8 cellular contexts compared by ENCODE assay signal in genomic region chr11:94544582-94544831, GRCh38. TPM values are rescaled to one million over a fixed set of nuclear protein-coding genes. Genes with fewer than 3 reads are reported as not detected.
A peak's percentile ranks its signal among the peaks of the same experiment; 100 is the strongest.
DNase-seq lines count a peak whose midpoint lies in the region; ATAC-seq and TF ChIP-seq lines count a peak whose summit lies in the region.

No MANE protein-coding gene starts in this region.

- no peaks in the 10 kb centered on the region for H3K27me3 ChIP-seq in NT2/D1 (ENCODE audit: insufficient read depth, insufficient read length)

- peak overlapping the region; percentile 74 for H3K9ac ChIP-seq in NT2/D1 (ENCODE audit: insufficient read length, low read depth)

- peak overlapping the region; percentile 70 for H3K4me3 Mint-ChIP-seq in progenitor cell of endocrine pancreas (ENCODE audit: low read depth)

- peak; percentile 6 for ATAC-seq in esophagus mucosa
- ATAC-seq in GM21360 (IDR thresholded peaks at IDR 0.05; ENCODE audit: unreplicated experiment) = no peak

- TF ChIP-seq CTCF in progenitor cell of endocrine pancreas (IDR thresholded peaks at IDR 0.05; ENCODE audit: unreplicated experiment) = no peak

- peak overlapping the region; percentile 56 for H3K4me3 ChIP-seq in NT2/D1 (ENCODE audit: insufficient read length, low read depth)

- H3K4me1 ChIP-seq in NT2/D1 (ENCODE audit: insufficient read depth, insufficient read length) = no peaks in the 10 kb centered on the region

- H3K9me3 Mint-ChIP-seq in progenitor cell of endocrine pancreas (ENCODE audit: low read depth) = no peaks in the 10 kb centered on the region

- peaks cover 25% of the 10 kb centered on the region for H3K4me1 Mint-ChIP-seq in progenitor cell of endocrine pancreas (ENCODE audit: low read depth)

- H3K27ac Mint-ChIP-seq in progenitor cell of endocrine pancreas = peak overlapping the region; percentile 77

- no peaks in the 10 kb centered on the region for H3K36me3 Mint-ChIP-seq in progenitor cell of endocrine pancreas (ENCODE audit: insufficient read depth)

- H3K27me3 Mint-ChIP-seq in progenitor cell of endocrine pancreas = peaks cover 37% of the 10 kb centered on the region

- peak; percentile 14 for DNase-seq in stimulated activated CD4-positive, alpha-beta T cell treated with anti-CD3 and anti-CD28 coated beads, Interleukin-1b, Interleukin-23, amount 100 ng/mL, for 48 hours
- no peak for DNase-seq in stimulated activated CD4-positive, alpha-beta T cell treated with anti-CD3 and anti-CD28 coated beads, Interleukin-4, amount 100 ng/mL, for 1 hour
- no peak for DNase-seq in NT2/D1 (ENCODE audit: low read depth, low spot score)
- DNase-seq in progenitor cell of endocrine pancreas (ENCODE audit: low spot score, unreplicated experiment) = no peak
- no peak for DNase-seq in effector CD8-positive, alpha-beta T cell (lab: John Stamatoyannopoulos, UW)
- DNase-seq in OCI-M2 (lab: John Stamatoyannopoulos, UW; ENCODE audit: unreplicated experiment) = no peak

- H3K36me3 ChIP-seq in NT2/D1 (ENCODE audit: insufficient read depth, insufficient read length, low read length) = peaks cover 3% of the 10 kb centered on the region

- no peaks in the 10 kb centered on the region for H3K9me3 ChIP-seq in NT2/D1 (ENCODE audit: insufficient read depth, low read length)

RNA-seq across cellular contexts. Expression of gene FUT4, which starts 0.8 kb away (rescaled TPM):
- total RNA-seq in esophagus mucosa = 1.4 TPM
- 6.6 and 7.1 TPM in 2 replicates for total RNA-seq in progenitor cell of endocrine pancreas

RNA-seq across cellular contexts. Expression of gene PIWIL4, which starts 22.7 kb away (rescaled TPM):
- total RNA-seq in esophagus mucosa (0.80 TPM), progenitor cell of endocrine pancreas (1.9 and 2.6 TPM in 2 replicates)

RNA-seq across cellular contexts. Expression of gene C11orf97, which starts 32.2 kb away (rescaled TPM):
- total RNA-seq in esophagus mucosa = not detected
- not detected in 2 replicates for total RNA-seq in progenitor cell of endocrine pancreas

RNA-seq across cellular contexts. Expression of gene ANKRD49, which starts 50.7 kb away (rescaled TPM):
- total RNA-seq in esophagus mucosa (7.0 TPM), progenitor cell of endocrine pancreas (17.6 and 23.0 TPM in 2 replicates)

RNA-seq across cellular contexts. Expression of gene MRE11, which starts 50.9 kb away (rescaled TPM):
- total RNA-seq in esophagus mucosa (13.3 TPM), progenitor cell of endocrine pancreas (35.1 and 42.6 TPM in 2 replicates)
